In genomic region chr5:168328804-168329203, GRCh38 we compare ENCODE assay signal across 10 cellular contexts. TPM values are rescaled to one million over a fixed set of nuclear protein-coding genes. Genes with fewer than 3 reads are reported as not detected.
DNase-seq lines count a peak whose midpoint lies in the region; ATAC-seq and TF ChIP-seq lines count a peak whose summit lies in the region.
"Had no signal": no experiment of that assay in that cellular context is flagged by ENCODE, and none has a peak within 500 bp of the region (broad histone marks: within the 10 kb centered on the region; RNA-seq: fewer than 3 reads in every experiment).

No MANE protein-coding gene starts in this region.

- peak overlapping the region; percentile 17; the same call in 1 of the 2 replicates for H3K4me2 ChIP-seq in KMS-11

- no peak overlapping the region for H3K4me3 ChIP-seq in KMS-11 (IDR thresholded peaks at IDR 0.05; ENCODE audit: insufficient read depth, low read depth, low read length)
- H3K4me3 ChIP-seq in effector memory CD4-positive, alpha-beta T cell (ENCODE audit: insufficient read depth, low read depth, low read length, poor library complexity, severe bottlenecking) = no peak overlapping the region
- no peak overlapping the region for H3K4me3 ChIP-seq in CD8-positive, alpha-beta memory T cell (ENCODE audit: low read length)
- H3K4me3 ChIP-seq: tibial artery had no signal

- H3K36me3 ChIP-seq in KMS-11 (ENCODE audit: insufficient read depth) = no peaks in the 10 kb centered on the region
- H3K36me3 ChIP-seq in effector memory CD4-positive, alpha-beta T cell (ENCODE audit: control insufficient read depth, insufficient read depth, low read length) = no peaks in the 10 kb centered on the region
- no peaks in the 10 kb centered on the region for H3K36me3 ChIP-seq in CD8-positive, alpha-beta memory T cell (ENCODE audit: insufficient read depth, low read length)
- H3K36me3 ChIP-seq: tibial artery had no signal

- no peaks in the 10 kb centered on the region for H3K27me3 ChIP-seq in KMS-11 (ENCODE audit: insufficient read depth, low read depth)
- H3K27me3 ChIP-seq in effector memory CD4-positive, alpha-beta T cell (replicated peaks; ENCODE audit: control insufficient read depth, insufficient read depth, low read length, poor library complexity, severe bottlenecking) = no peaks in the 10 kb centered on the region
- H3K27me3 ChIP-seq in CD8-positive, alpha-beta memory T cell (ENCODE audit: insufficient read depth, low read length, poor library complexity, severe bottlenecking) = no peaks in the 10 kb centered on the region

- DNase-seq in NCI-H2081 (lab: John Stamatoyannopoulos, UW) (peak; percentile 12 to 52), NCI-H2081 treated with DMSO at 0.1 percent for 48 hours (lab: John Stamatoyannopoulos, UW) (no peak), amniotic epithelial cell (ENCODE audit: low read depth) (peak; percentile 52)
- no peak for DNase-seq in stimulated activated naive B cell treated with anti-CD40 and anti-IgM and Interleukin-4, amounts not matched to agents 10 μg/mL and 1 μg/mL and 100 μg/mL, for 72 hours
- DNase-seq in effector memory CD4-positive, alpha-beta T cell = no peak
- no peak for DNase-seq in CD8-positive, alpha-beta memory T cell

- TF ChIP-seq CTCF in KMS-11 (conservative IDR thresholded peaks at IDR 0.05; ENCODE audit: low read depth, low read length) = no peak

- no peaks in the 10 kb centered on the region for H3K79me2 ChIP-seq in KMS-11 (ENCODE audit: insufficient read depth, low read depth)

- peak; percentile 38 to 53 for ATAC-seq in stimulated activated naive B cell treated with anti-CD40 and anti-IgM and Interleukin-4, amounts not matched to agents 10 μg/mL and 1 μg/mL and 100 μg/mL, for 72 hours (replicated peaks)
- ATAC-seq in HG02588 (IDR thresholded peaks at IDR 0.05; ENCODE audit: unreplicated experiment) = no peak

- H3K9me3 Mint-ChIP-seq in stimulated activated naive B cell treated with anti-CD40 and anti-IgM and Interleukin-4, amounts not matched to agents 10 μg/mL and 1 μg/mL and 100 μg/mL, for 72 hours = no peaks in the 10 kb centered on the region
- H3K9me3 Mint-ChIP-seq in CD8-positive, alpha-beta memory T cell = peaks cover 0 to 2% (median 0%) of the 10 kb centered on the region in 5 donors

- no peak overlapping the region for H3K27ac ChIP-seq in KMS-11
- no peak overlapping the region for H3K27ac ChIP-seq in effector memory CD4-positive, alpha-beta T cell (ENCODE audit: insufficient read depth, low read length, poor library complexity, severe bottlenecking)
- no peak overlapping the region for H3K27ac ChIP-seq in CD8-positive, alpha-beta memory T cell (ENCODE audit: low read depth, low read length)
- H3K27ac ChIP-seq: tibial artery had no signal

- no peaks in the 10 kb centered on the region for H3K9me3 ChIP-seq in effector memory CD4-positive, alpha-beta T cell (ENCODE audit: control insufficient read depth, low read length)
- H3K9me3 ChIP-seq in CD8-positive, alpha-beta memory T cell (ENCODE audit: low read length) = no peaks in the 10 kb centered on the region
- H3K9me3 ChIP-seq: tibial artery had no signal

- H3K27ac Mint-ChIP-seq in stimulated activated naive B cell treated with anti-CD40 and anti-IgM and Interleukin-4, amounts not matched to agents 10 μg/mL and 1 μg/mL and 100 μg/mL, for 72 hours = no peak overlapping the region
- no peak overlapping the region for H3K27ac Mint-ChIP-seq in CD8-positive, alpha-beta memory T cell

- H3K36me3 Mint-ChIP-seq in stimulated activated naive B cell treated with anti-CD40 and anti-IgM and Interleukin-4, amounts not matched to agents 10 μg/mL and 1 μg/mL and 100 μg/mL, for 72 hours = no peaks in the 10 kb centered on the region
- H3K36me3 Mint-ChIP-seq in CD8-positive, alpha-beta memory T cell = no peaks in the 10 kb centered on the region

- H3K4me1 ChIP-seq in KMS-11 (ENCODE audit: low read depth, poor library complexity, severe bottlenecking) = peaks cover 12% of the 10 kb centered on the region
- H3K4me1 ChIP-seq in effector memory CD4-positive, alpha-beta T cell (ENCODE audit: control insufficient read depth, insufficient read depth, low read length, poor library complexity, severe bottlenecking) = no peaks in the 10 kb centered on the region
- H3K4me1 ChIP-seq in CD8-positive, alpha-beta memory T cell (ENCODE audit: insufficient read depth, low read length) = no peaks in the 10 kb centered on the region
- H3K4me1 ChIP-seq: tibial artery had no signal

- peaks cover 0 to 3% of the 10 kb centered on the region in 2 donors for H3K4me1 Mint-ChIP-seq in stimulated activated naive B cell treated with anti-CD40 and anti-IgM and Interleukin-4, amounts not matched to agents 10 μg/mL and 1 μg/mL and 100 μg/mL, for 72 hours
- H3K4me1 Mint-ChIP-seq in CD8-positive, alpha-beta memory T cell = no peaks in the 10 kb centered on the region

- H4K20me1 ChIP-seq in KMS-11 (ENCODE audit: insufficient read depth) = no peaks in the 10 kb centered on the region

- no peak overlapping the region for H2AFZ ChIP-seq in KMS-11 (ENCODE audit: low read depth)

- H3K9ac ChIP-seq in KMS-11 = no peak overlapping the region

- H3K27me3 Mint-ChIP-seq in stimulated activated naive B cell treated with anti-CD40 and anti-IgM and Interleukin-4, amounts not matched to agents 10 μg/mL and 1 μg/mL and 100 μg/mL, for 72 hours = peaks cover 17 to 22% of the 10 kb centered on the region in 2 donors
- H3K27me3 Mint-ChIP-seq in CD8-positive, alpha-beta memory T cell = peaks cover 18 to 42% of the 10 kb centered on the region in 2 donors

- POLR2A ChIA-PET in CD8-positive, alpha-beta memory T cell (lab: Charles Lee) = no interaction called here

- CTCF ChIA-PET in CD8-positive, alpha-beta memory T cell (lab: Charles Lee) = no interaction called here

- H3K4me3 Mint-ChIP-seq in stimulated activated naive B cell treated with anti-CD40 and anti-IgM and Interleukin-4, amounts not matched to agents 10 μg/mL and 1 μg/mL and 100 μg/mL, for 72 hours = no peak overlapping the region
- H3K4me3 Mint-ChIP-seq in CD8-positive, alpha-beta memory T cell = no peak overlapping the region

RNA-seq across cellular contexts. Expression of gene WWC1, which starts 37.4 kb away (rescaled TPM):
- 1 to 10 TPM in 1 of 2 experiments, under 1 TPM in 1; 0.77 to 1.8 TPM for total RNA-seq in CD8-positive, alpha-beta memory T cell
- 0.52 TPM for polyA plus RNA-seq in CD8-positive, alpha-beta memory T cell
- total RNA-seq: T-helper 1 cell treated with Interleukin-12 subunit alpha and Interleukin-12 subunit beta and Interleukin-4 antibody, amounts not matched to agents 30 ng/mL and 1 ng/mL, for 36 hours had no signal

Comparison
In these comparisons a context has a peak if more than half of its experiments do, and no peak if none do; other contexts are left out.
1. DNase-seq: peak in NCI-H2081 (2 of 2) and amniotic epithelial cell (single experiment); none in NCI-H2081 treated with DMSO at 0.1 percent for 48 hours (single experiment), stimulated activated naive B cell treated with anti-CD40 and anti-IgM and Interleukin-4, amounts not matched to agents 10 μg/mL and 1 μg/mL and 100 μg/mL, for 72 hours (single experiment), effector memory CD4-positive, alpha-beta T cell (0 of 3) and CD8-positive, alpha-beta memory T cell (0 of 5).